In genomic region chr4:25860586-25861421, GRCh38 we compare ENCODE assay signal across 9 cellular contexts. TPM values are rescaled to one million over a fixed set of nuclear protein-coding genes. Genes with fewer than 3 reads are reported as not detected.
A peak's percentile ranks its signal among the peaks of the same experiment; 100 is the strongest.
DNase-seq lines count a peak whose midpoint lies in the region; ATAC-seq and TF ChIP-seq lines count a peak whose summit lies in the region.
"Had no signal": no experiment of that assay in that cellular context is flagged by ENCODE, and none has a peak within 500 bp of the region (broad histone marks: within the 10 kb centered on the region; RNA-seq: fewer than 3 reads in every experiment).

No MANE protein-coding gene starts in this region.

- H3K9me3 ChIP-seq in upper lobe of right lung (no peaks in the 10 kb centered on the region), tibial artery (no peaks in the 10 kb centered on the region)

- H3K27ac ChIP-seq in upper lobe of right lung: peak overlapping the region; percentile 86
- H3K27ac ChIP-seq in tibial artery: no peak overlapping the region

- peak in 1 of 2 donors; percentile 4 for ATAC-seq in left cardiac atrium
- no peak for ATAC-seq in Right ventricle myocardium superior (ENCODE audit: poor library complexity)
- peak; percentile 54 for ATAC-seq in upper lobe of right lung

- intact Hi-C loops in left cardiac atrium (cut with DNase I) (no loop called here), Right ventricle myocardium superior (cut with DNase I) (loop anchor here (5.0 kb wide), 1 partner anchor 51 kb away; the partner anchor contains the start of gene SMIM20), upper lobe of right lung (cut with DNase I) (no loop called here), tibial artery (cut with DNase I; ENCODE audit: low total_unique reads) (no loop called here)

- in situ Hi-C loops in SK-MEL-5 (cut with HindIII; ENCODE audit: low pct_unique_long_range_greater_than_20kb, low sequenced_read_pairs): no loop called here

- H3K4me1 ChIP-seq in upper lobe of right lung (peaks cover 46% of the 10 kb centered on the region), tibial artery (peaks cover 0 to 21% (median 10%) of the 10 kb centered on the region in 4 donors)

- H3K36me3 ChIP-seq in upper lobe of right lung: no peaks in the 10 kb centered on the region
- no peaks in the 10 kb centered on the region for H3K36me3 ChIP-seq in tibial artery

- H3K27me3 ChIP-seq in upper lobe of right lung: no peaks in the 10 kb centered on the region
- peaks cover 0 to 43% of the 10 kb centered on the region in 2 donors for H3K27me3 ChIP-seq in tibial artery

- TF ChIP-seq CTCF in fibroblast of villous mesenchyme (IDR thresholded peaks at IDR 0.05; ENCODE audit: insufficient read depth, low read depth, low read length) (no peak), upper lobe of right lung (IDR thresholded peaks at IDR 0.05) (no peak), tibial artery (IDR thresholded peaks at IDR 0.05) (no peak)

- peak; percentile 25 for DNase-seq in left cardiac atrium
- DNase-seq in Right ventricle myocardium superior: no peak
- peak; percentile 57 for DNase-seq in SK-MEL-5 (ENCODE audit: low read depth, low spot score)
- DNase-seq in fibroblast of villous mesenchyme (ENCODE audit: low read depth): peak; percentile 19
- peak; percentile 70 for DNase-seq in upper lobe of right lung
- no peak for DNase-seq in tibial artery
- no peak for DNase-seq in NCI-H2171 treated with DMSO at 0.1 percent for 48 hours (lab: John Stamatoyannopoulos, UW)
- no peak for DNase-seq in NCI-H1417 treated with DMSO at 0.1 percent for 48 hours (lab: John Stamatoyannopoulos, UW)
- DNase-seq: DMS79 had no signal

- H3K4me3 ChIP-seq in fibroblast of villous mesenchyme (ENCODE audit: low read depth, low read length) (no peak overlapping the region), upper lobe of right lung (peak overlapping the region; percentile 85), tibial artery (no peak overlapping the region)

RNA-seq across cellular contexts. Expression of gene SEL1L3, which starts 2.0 kb away (rescaled TPM):
- 1 to 10 TPM; 5.6 to 6.6 TPM for total RNA-seq in left cardiac atrium
- total RNA-seq in Right ventricle myocardium superior: 3.2 TPM
- total RNA-seq in SK-MEL-5 (2014; rRNA removed; shearing (Covaris generic)): 70.0 and 74.7 TPM in 2 replicates
- polyA plus RNA-seq in SK-MEL-5 (2015; cell fraction: cytosol; rRNA removed): 78.2 and 120 TPM in 2 replicates
- 65.2 and 69.3 TPM in 2 replicates for polyA plus RNA-seq in SK-MEL-5 (2015; cell fraction: nucleus; rRNA removed)
- total RNA-seq in fibroblast of villous mesenchyme: 6.0 and 10.3 TPM in 2 replicates
- 69.2 TPM for total RNA-seq in upper lobe of right lung

RNA-seq across cellular contexts. Expression of gene SMIM20, which starts 53.2 kb away (rescaled TPM):
- total RNA-seq in left cardiac atrium (10 to 100 TPM; 26.6 to 34.2 TPM), Right ventricle myocardium superior (40.1 TPM), fibroblast of villous mesenchyme (23.3 and 24.2 TPM in 2 replicates), upper lobe of right lung (25.2 TPM)
- total RNA-seq in SK-MEL-5 (2014; rRNA removed; shearing (Covaris generic)): 50.4 and 64.8 TPM in 2 replicates
- polyA plus RNA-seq in SK-MEL-5 (2015; cell fraction: cytosol; rRNA removed): 27.6 and 31.2 TPM in 2 replicates
- polyA plus RNA-seq in SK-MEL-5 (2015; cell fraction: nucleus; rRNA removed): 13.0 and 25.2 TPM in 2 replicates

Comparison
In these comparisons a context has a peak if more than half of its experiments do, and no peak if none do; other contexts are left out.
1. DNase-seq: peak in left cardiac atrium (single experiment), SK-MEL-5 (single experiment), fibroblast of villous mesenchyme (single experiment) and upper lobe of right lung (single experiment); none in Right ventricle myocardium superior (single experiment), tibial artery (0 of 2), NCI-H2171 treated with DMSO at 0.1 percent for 48 hours (single experiment) and NCI-H1417 treated with DMSO at 0.1 percent for 48 hours (single experiment).